In the genomic region with DNA sequence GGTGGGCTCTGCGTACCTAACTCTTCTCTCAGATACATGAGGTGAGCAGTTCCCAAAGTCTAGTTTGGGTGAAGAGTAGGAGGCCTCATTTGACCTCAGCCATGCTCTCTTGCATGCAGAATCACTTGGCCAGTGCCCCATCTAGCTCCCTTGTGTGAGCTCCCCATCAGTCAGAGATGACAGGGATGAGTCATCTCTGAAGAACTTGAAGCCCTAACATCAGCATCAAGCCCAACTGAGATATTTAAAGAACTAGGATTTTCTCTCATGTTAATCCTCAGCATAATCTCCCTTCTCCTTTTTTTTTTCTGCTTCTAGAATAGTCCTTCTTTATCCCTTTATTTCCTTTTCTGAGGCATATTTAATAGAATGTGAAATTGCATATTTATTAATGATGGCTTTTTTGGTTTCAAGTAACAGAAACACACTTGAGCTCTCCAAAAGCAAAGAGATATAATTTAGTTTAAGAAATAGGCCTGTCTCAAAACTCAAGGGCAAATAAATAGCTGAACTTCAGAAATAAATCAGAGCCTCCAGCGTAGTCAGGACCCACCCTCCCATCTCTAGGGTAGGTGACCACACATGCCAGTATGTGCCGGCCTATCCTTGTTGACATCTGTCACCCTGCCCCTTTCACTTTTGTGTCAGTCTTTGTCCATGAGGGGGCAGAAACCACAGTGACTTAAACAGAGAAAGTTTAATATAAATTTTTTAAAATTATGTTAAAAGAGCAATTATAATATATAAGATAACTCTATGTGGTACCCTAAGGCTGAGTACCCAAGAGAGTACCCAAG, we compare ENCODE assay signal across 1 cellular context.
TF ChIP-seq lines count a peak whose summit lies in the region.

No MANE protein-coding gene starts in this region.

TF ChIP-seq in IMR-90, 13 proteins besides CTCF, POLR2A, EP300 and RAD21:
- TF ChIP-seq CEBPB (IDR thresholded peaks at IDR 0.05; ENCODE audit: low read depth, low read length) (no peak), FOS (IDR thresholded peaks at IDR 0.05; ENCODE audit: low read depth, low read length) (peak; percentile 92), BHLHE40 (IDR thresholded peaks at IDR 0.05; ENCODE audit: low read depth, low read length) (0 out of 2 replicates have a peak, but pooled peaks have one; percentile 31)
